ENCODE assay signal across 10 cellular contexts in genomic region chr1:81670286-81670685, GRCh38.
DNase-seq lines count a peak whose midpoint lies in the region; ATAC-seq and TF ChIP-seq lines count a peak whose summit lies in the region.
"Had no signal": no experiment of that assay in that cellular context is flagged by ENCODE, and none has a peak within 500 bp of the region (broad histone marks: within the 10 kb centered on the region; RNA-seq: fewer than 3 reads in every experiment).

No MANE protein-coding gene starts in this region.

- no peak overlapping the region for H3K9ac ChIP-seq in neuronal stem cell (ENCODE audit: low read depth, low read length, poor library complexity)

- H3K14ac ChIP-seq in neuronal stem cell (ENCODE audit: low read length) = no peak overlapping the region

- no peak overlapping the region for H2BK15ac ChIP-seq in neuronal stem cell (ENCODE audit: low read length)

- H3K27ac ChIP-seq in foreskin keratinocyte (no peak overlapping the region), prostate gland (no peak overlapping the region), neuronal stem cell (replicated peaks; ENCODE audit: low read length) (no peak overlapping the region)

- H3K27me3 ChIP-seq in foreskin keratinocyte (no peaks in the 10 kb centered on the region), prostate gland (replicated peaks; ENCODE audit: insufficient read depth) (no peaks in the 10 kb centered on the region), neuronal stem cell (ENCODE audit: control insufficient read depth in 3 of 3, insufficient read depth in 3 of 3, low read depth in 1 of 3, low read length in 3 of 3) (no peaks in the 10 kb centered on the region)

- H2BK5ac ChIP-seq in neuronal stem cell (ENCODE audit: low read length) = no peak overlapping the region

- intact Hi-C loops in prostate gland (cut with DNase I) = no loop called here

- H2BK120ac ChIP-seq in neuronal stem cell (ENCODE audit: low read depth, low read length) = no peak overlapping the region

- no peaks in the 10 kb centered on the region for H3K4me1 ChIP-seq in foreskin keratinocyte
- no peaks in the 10 kb centered on the region for H3K4me1 ChIP-seq in prostate gland (replicated peaks)
- peaks cover 2 to 5% of the 10 kb centered on the region in 2 donors for H3K4me1 ChIP-seq in neuronal stem cell (ENCODE audit: control insufficient read depth in 2 of 2, insufficient read depth in 1 of 2, low read depth in 1 of 2, low read length in 2 of 2)

- H3K9me3 ChIP-seq in prostate gland (no peaks in the 10 kb centered on the region), neuronal stem cell (replicated peaks in 1 of 2; ENCODE audit: control insufficient read depth in 2 of 2, insufficient read depth in 1 of 2, low read depth in 1 of 2, low read length in 2 of 2) (no peaks in the 10 kb centered on the region)

- H3K4me2 ChIP-seq in neuronal stem cell (ENCODE audit: insufficient read depth, low read length, poor library complexity, severe bottlenecking) = no peak overlapping the region

- no peak overlapping the region for H4K91ac ChIP-seq in neuronal stem cell (ENCODE audit: low read depth, low read length, poor library complexity)

- no peak overlapping the region for H3K23ac ChIP-seq in neuronal stem cell (ENCODE audit: low read depth, low read length, poor library complexity)

- ATAC-seq in foreskin keratinocyte = peak; percentile 91
- ATAC-seq in GM21723 (IDR thresholded peaks at IDR 0.05; ENCODE audit: unreplicated experiment) = no peak

- DNase-seq in Daoy (ENCODE audit: low read depth) (peak; percentile 89), RKO (ENCODE audit: low spot score) (peak; percentile 28), foreskin keratinocyte (peak; percentile 35 to 74), prostate gland (ENCODE audit: low spot score) (peak; percentile 78), neuronal stem cell (ENCODE audit: low spot score) (no peak), NOMO-1 treated with DMSO at 0.1 percent for 48 hours (lab: John Stamatoyannopoulos, UW; ENCODE audit: unreplicated experiment) (no peak), HuH-7.5 (ENCODE audit: low spot score) (no peak)
- DNase-seq: activated T-cell treated with anti-CD3 and anti-CD28 coated beads, Interleukin-2, amount 50 U/mL, for 1 hour; Kasumi-1 had no signal

- TF ChIP-seq POLR2A in prostate gland (IDR thresholded peaks at IDR 0.05) = no peak

- H2AK5ac ChIP-seq in neuronal stem cell (ENCODE audit: low read depth, low read length) = no peak overlapping the region

- no peak overlapping the region for H2BK12ac ChIP-seq in neuronal stem cell (ENCODE audit: low read length)

- no peak overlapping the region for H4K8ac ChIP-seq in neuronal stem cell (ENCODE audit: low read depth, low read length)

- H3K36me3 ChIP-seq in prostate gland (no peaks in the 10 kb centered on the region), neuronal stem cell (replicated peaks in 1 of 2; ENCODE audit: control insufficient read depth in 2 of 2, insufficient read depth in 2 of 2, low read length in 2 of 2) (no peaks in the 10 kb centered on the region)

- no peak overlapping the region for H3K4me3 ChIP-seq in prostate gland
- no peak overlapping the region for H3K4me3 ChIP-seq in neuronal stem cell (ENCODE audit: low read length in 2 of 2)

- TF ChIP-seq CTCF in foreskin keratinocyte (conservative IDR thresholded peaks at IDR 0.05) (no peak), prostate gland (IDR thresholded peaks at IDR 0.05) (no peak)

- H2AFZ ChIP-seq in neuronal stem cell (ENCODE audit: low read length) = no peak overlapping the region

- no peak overlapping the region for H3K18ac ChIP-seq in neuronal stem cell (ENCODE audit: low read length)

- no peaks in the 10 kb centered on the region for H3K79me1 ChIP-seq in neuronal stem cell (ENCODE audit: low read depth, low read length)

- H3K4ac ChIP-seq in neuronal stem cell (ENCODE audit: low read length) = no peak overlapping the region

- 30% methylated on average over 6 of the region's 6 CpGs for WGBS in prostate gland
- WGBS in neuronal stem cell (ENCODE audit: extremely low coverage in 2 of 2, insufficient read length in 2 of 2, insufficient replicate concordance in 1 of 2), 2 donors = no CpG with 5 or more reads among the region's 6 CpGs

Comparison
In these comparisons a context has a peak if more than half of its experiments do, and no peak if none do; other contexts are left out.
1. DNase-seq: peak in Daoy (single experiment), RKO (single experiment), foreskin keratinocyte (2 of 2) and prostate gland (single experiment); none in neuronal stem cell (single experiment), NOMO-1 treated with DMSO at 0.1 percent for 48 hours (single experiment) and HuH-7.5 (single experiment).